ENCODE assay signal across 9 cellular contexts in the genomic region with DNA sequence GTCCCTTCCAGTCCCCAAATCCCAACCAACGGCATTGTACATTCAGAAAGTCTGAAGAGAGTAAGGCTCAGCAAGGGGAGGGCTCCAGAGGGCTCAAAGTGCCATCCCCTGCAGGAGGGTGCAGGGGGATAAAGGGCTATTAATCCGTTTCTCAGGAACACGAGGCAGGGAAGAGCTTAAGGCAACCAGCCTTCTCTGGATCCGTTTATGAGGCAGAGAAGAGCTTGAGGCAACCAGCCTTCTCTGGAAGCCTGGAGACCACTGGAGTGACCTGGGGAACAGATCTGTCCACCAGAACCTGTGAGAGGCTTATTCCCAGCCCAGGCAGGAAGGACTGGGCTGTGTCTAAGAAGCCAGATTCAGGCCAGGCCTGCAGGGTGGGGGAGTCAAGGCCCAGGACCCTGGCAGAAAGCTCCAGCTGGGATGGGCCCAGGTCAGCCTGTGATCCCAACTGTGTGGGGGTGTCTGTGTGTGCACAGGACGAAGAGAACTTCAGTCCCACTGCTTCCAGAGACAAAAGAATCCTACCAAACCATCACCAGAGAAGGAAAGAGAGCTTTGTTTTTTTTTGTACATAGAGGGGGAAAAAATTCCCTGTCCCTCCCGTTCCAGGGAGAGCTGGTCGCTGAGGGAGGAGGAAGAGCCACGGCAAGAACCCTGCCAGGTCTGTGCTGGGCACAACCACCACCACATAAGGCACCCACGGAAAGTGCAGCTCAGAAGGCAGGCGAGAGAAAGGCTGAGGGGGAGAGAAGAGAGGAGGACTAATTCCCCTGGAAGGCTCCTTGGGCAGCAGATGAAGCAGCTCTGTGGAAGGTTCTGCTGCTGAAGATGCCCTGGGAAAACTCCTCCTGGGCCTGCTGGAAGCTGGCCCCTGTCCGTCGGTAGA. TPM values are rescaled to one million over a fixed set of nuclear protein-coding genes. Genes with fewer than 3 reads are reported as not detected.
DNase-seq lines count a peak whose midpoint lies in the region; ATAC-seq and TF ChIP-seq lines count a peak whose summit lies in the region.
"Had no signal": no experiment of that assay in that cellular context is flagged by ENCODE, and none has a peak within 500 bp of the region (broad histone marks: within the 10 kb centered on the region; RNA-seq: fewer than 3 reads in every experiment).

No MANE protein-coding gene starts in this region.

- ATAC-seq in HG03432 (IDR thresholded peaks at IDR 0.05; ENCODE audit: unreplicated experiment): no peak

- H4K20me1 ChIP-seq in DOHH2 (ENCODE audit: control insufficient read depth, insufficient read depth, low read depth, low read length) (peaks cover 4% of the 10 kb centered on the region; the same call in 1 of the 2 replicates), OCI-LY7 (ENCODE audit: insufficient read depth, low read length) (no peaks in the 10 kb centered on the region)

- H3K27me3 ChIP-seq in DOHH2 (ENCODE audit: control insufficient read depth, low read length): no peaks in the 10 kb centered on the region
- no peaks in the 10 kb centered on the region for H3K27me3 ChIP-seq in endocrine pancreas (ENCODE audit: control insufficient read depth, insufficient read depth, low read length)
- H3K27me3 ChIP-seq in skeletal muscle tissue (ENCODE audit: control insufficient read depth in 3 of 3, insufficient read depth in 3 of 3, low read length in 3 of 3): no peaks in the 10 kb centered on the region

- POLR2A ChIA-PET in OCI-LY7 (lab: Charles Lee): interaction anchor here (0.6 to 1.0 kb wide), 3 partner anchors 26 to 37 kb away, joined by 3 read pairs; no protein-coding TSS in a partner anchor

- no peaks in the 10 kb centered on the region for H3K9me2 ChIP-seq in DOHH2 (replicated peaks; ENCODE audit: control insufficient read depth, low read length)
- no peaks in the 10 kb centered on the region for H3K9me2 ChIP-seq in OCI-LY7 (ENCODE audit: insufficient read depth, low read length)

- H3K36me3 ChIP-seq in DOHH2 (ENCODE audit: control insufficient read depth, low read length): peaks cover 39% of the 10 kb centered on the region
- H3K36me3 ChIP-seq in OCI-LY7 (ENCODE audit: insufficient read depth, low read length): peaks cover 21% of the 10 kb centered on the region
- H3K36me3 ChIP-seq in endocrine pancreas (ENCODE audit: control insufficient read depth, insufficient read depth, low read length): no peaks in the 10 kb centered on the region
- peaks cover 29 to 46% (median 33%) of the 10 kb centered on the region in 3 donors for H3K36me3 ChIP-seq in skeletal muscle tissue (ENCODE audit: control insufficient read depth in 3 of 3, insufficient read depth in 3 of 3, low read length in 3 of 3)

- DNase-seq in OCI-LY7 (ENCODE audit: low spot score) (no peak), dedifferentiated amniotic fluid mesenchymal stem cell (ENCODE audit: extremely low spot score) (no peak), NCI-H146 (lab: John Stamatoyannopoulos, UW) (no peak)
- DNase-seq: effector CD8-positive, alpha-beta T cell had no signal

- H3K4me2 ChIP-seq in DOHH2 (ENCODE audit: low read length) (peak overlapping the region; percentile 67), OCI-LY7 (ENCODE audit: low read length) (peak overlapping the region; percentile 66; the same call in 1 of the 2 replicates)

- CTCF ChIA-PET in OCI-LY7 (lab: Charles Lee; ENCODE audit: unreplicated experiment): interaction anchor here (0.6 to 1.7 kb wide), 4 partner anchors 26 to 134 kb away, joined by 3 to 13 read pairs (median 4); no protein-coding TSS in a partner anchor

- TF ChIP-seq CTCF in DOHH2 (IDR thresholded peaks at IDR 0.05; ENCODE audit: low read depth, low read length, poor library complexity, severe bottlenecking) (no peak), OCI-LY7 (conservative IDR thresholded peaks at IDR 0.05; ENCODE audit: low read length) (no peak)

- H3K4me1 ChIP-seq in DOHH2 (ENCODE audit: control insufficient read depth, low read length) (peaks cover 29% of the 10 kb centered on the region), OCI-LY7 (ENCODE audit: insufficient read depth, low read length, poor library complexity, severe bottlenecking) (peaks cover 35% of the 10 kb centered on the region), endocrine pancreas (ENCODE audit: control insufficient read depth, insufficient read depth, low read length) (no peaks in the 10 kb centered on the region), skeletal muscle tissue (ENCODE audit: control insufficient read depth in 3 of 3, insufficient read depth in 3 of 3, low read length in 3 of 3) (peaks cover 34 to 41% (median 36%) of the 10 kb centered on the region in 3 donors)

- H3K27ac ChIP-seq in DOHH2 (ENCODE audit: low read depth, low read length): no peak overlapping the region
- no peak overlapping the region for H3K27ac ChIP-seq in OCI-LY7 (ENCODE audit: low read depth, low read length, poor library complexity, severe bottlenecking)
- peak overlapping the region; percentile 92 for H3K27ac ChIP-seq in skeletal muscle tissue (ENCODE audit: low read depth, low read length)

- intact Hi-C loops in OCI-LY7 (cut with micrococcal nuclease; ENCODE audit: unreplicated experiment): no loop called here

- H2AFZ ChIP-seq in OCI-LY7 (ENCODE audit: low read length): no peak overlapping the region

- H3K79me2 ChIP-seq in DOHH2 (ENCODE audit: control insufficient read depth, low read length) (peaks cover 7% of the 10 kb centered on the region; the same call in 1 of the 2 replicates), OCI-LY7 (ENCODE audit: insufficient read depth, low read depth, low read length) (no peaks in the 10 kb centered on the region)

- H3K9me3 ChIP-seq in DOHH2 (ENCODE audit: control insufficient read depth, insufficient read depth, low read length) (no peaks in the 10 kb centered on the region), OCI-LY7 (ENCODE audit: low read length) (no peaks in the 10 kb centered on the region), endocrine pancreas (ENCODE audit: control insufficient read depth, low read length) (no peaks in the 10 kb centered on the region), skeletal muscle tissue (ENCODE audit: control insufficient read depth in 3 of 3, low read length in 3 of 3) (no peaks in the 10 kb centered on the region)

- H3K4me3 ChIP-seq in DOHH2 (ENCODE audit: low read length) (no peak overlapping the region), OCI-LY7 (ENCODE audit: low read depth, low read length, poor library complexity, severe bottlenecking) (no peak overlapping the region), endocrine pancreas (ENCODE audit: control insufficient read depth, insufficient read depth, low read length) (no peak overlapping the region), skeletal muscle tissue (ENCODE audit: low read length in 3 of 3) (peak overlapping the region in 1 of 3 donors; percentile 13)

- H3K9ac ChIP-seq in endocrine pancreas (ENCODE audit: control insufficient read depth, insufficient read depth, low read length) (peak overlapping the region; percentile 48), skeletal muscle tissue (ENCODE audit: low read depth in 1 of 3, low read length in 3 of 3) (peak overlapping the region in 1 of 3 donors; percentile 95)

- BruUV-seq in OCI-LY7 (replicated peaks; lab: Mats Ljungman, UMichigan): no TSS peak

- no peaks in the 10 kb centered on the region for H3F3A ChIP-seq in DOHH2 (ENCODE audit: control insufficient read depth, insufficient read depth)

RNA-seq across cellular contexts. Expression of gene ULK3, which starts 1.6 kb away (rescaled TPM):
- total RNA-seq in OCI-LY7 (2014; rRNA removed; shearing (Covaris generic)): 22.2 and 31.7 TPM in 2 replicates
- total RNA-seq in OCI-LY7 (2022) (30.2 and 46.4 TPM in 2 replicates), skeletal muscle tissue (18.3 TPM)

RNA-seq across cellular contexts. Expression of gene CPLX3, which starts 18.1 kb away (rescaled TPM):
- total RNA-seq in OCI-LY7 (2014; rRNA removed; shearing (Covaris generic)): 0.35 and 0.57 TPM in 2 replicates
- total RNA-seq in OCI-LY7 (2022): 1.5 and 2.1 TPM in 2 replicates
- not detected for total RNA-seq in skeletal muscle tissue
- total RNA-seq: G401 had no signal

RNA-seq across cellular contexts. Expression of gene SCAMP2, which starts 28.6 kb away (rescaled TPM):
- 21.3 and 24.6 TPM in 2 replicates for total RNA-seq in OCI-LY7 (2014; rRNA removed; shearing (Covaris generic))
- 50.7 and 55.2 TPM in 2 replicates for total RNA-seq in OCI-LY7 (2022)
- total RNA-seq in skeletal muscle tissue: 15.7 TPM

RNA-seq across cellular contexts. Expression of gene LMAN1L, which starts 31.9 kb away (rescaled TPM):
- 0.09 TPM in 1 of 2 replicates, not detected in the other for total RNA-seq in OCI-LY7 (2014; rRNA removed; shearing (Covaris generic))
- total RNA-seq in OCI-LY7 (2022) (0.37 and 0.38 TPM in 2 replicates), skeletal muscle tissue (not detected)
- total RNA-seq: G401 had no signal

RNA-seq across cellular contexts. Expression of gene MPI, which starts 45.3 kb away (rescaled TPM):
- total RNA-seq in OCI-LY7 (2014; rRNA removed; shearing (Covaris generic)): 43.3 and 58.9 TPM in 2 replicates
- total RNA-seq in OCI-LY7 (2022): 51.3 and 67.2 TPM in 2 replicates
- total RNA-seq in skeletal muscle tissue: 22.4 TPM
